1 cellular context compared by ENCODE assay signal in the genomic region with DNA sequence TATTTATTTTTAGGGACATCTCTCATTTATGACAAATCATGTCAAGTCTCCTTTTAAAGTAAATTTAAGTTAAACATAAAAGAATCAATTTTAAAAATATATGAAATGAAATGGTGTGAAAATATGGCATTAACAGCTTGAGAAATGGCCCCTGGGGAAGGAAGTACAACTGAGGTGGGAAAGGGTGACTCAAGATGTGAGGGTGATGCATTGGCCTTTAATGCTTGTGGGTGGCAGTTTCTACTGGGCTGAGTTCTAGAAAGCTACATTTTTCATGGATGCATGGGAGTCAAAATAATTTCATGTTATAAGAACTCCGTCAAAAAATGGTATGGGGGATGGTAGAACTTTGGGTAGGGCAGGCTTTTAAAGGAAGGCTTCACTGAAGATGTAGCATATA.
TF ChIP-seq lines count a peak whose summit lies in the region.

No MANE protein-coding gene starts in this region.

TF ChIP-seq in GM23338, 12 proteins besides CTCF, POLR2A, EP300 and RAD21 (continued from another document):
- TF ChIP-seq, protein P1, sequence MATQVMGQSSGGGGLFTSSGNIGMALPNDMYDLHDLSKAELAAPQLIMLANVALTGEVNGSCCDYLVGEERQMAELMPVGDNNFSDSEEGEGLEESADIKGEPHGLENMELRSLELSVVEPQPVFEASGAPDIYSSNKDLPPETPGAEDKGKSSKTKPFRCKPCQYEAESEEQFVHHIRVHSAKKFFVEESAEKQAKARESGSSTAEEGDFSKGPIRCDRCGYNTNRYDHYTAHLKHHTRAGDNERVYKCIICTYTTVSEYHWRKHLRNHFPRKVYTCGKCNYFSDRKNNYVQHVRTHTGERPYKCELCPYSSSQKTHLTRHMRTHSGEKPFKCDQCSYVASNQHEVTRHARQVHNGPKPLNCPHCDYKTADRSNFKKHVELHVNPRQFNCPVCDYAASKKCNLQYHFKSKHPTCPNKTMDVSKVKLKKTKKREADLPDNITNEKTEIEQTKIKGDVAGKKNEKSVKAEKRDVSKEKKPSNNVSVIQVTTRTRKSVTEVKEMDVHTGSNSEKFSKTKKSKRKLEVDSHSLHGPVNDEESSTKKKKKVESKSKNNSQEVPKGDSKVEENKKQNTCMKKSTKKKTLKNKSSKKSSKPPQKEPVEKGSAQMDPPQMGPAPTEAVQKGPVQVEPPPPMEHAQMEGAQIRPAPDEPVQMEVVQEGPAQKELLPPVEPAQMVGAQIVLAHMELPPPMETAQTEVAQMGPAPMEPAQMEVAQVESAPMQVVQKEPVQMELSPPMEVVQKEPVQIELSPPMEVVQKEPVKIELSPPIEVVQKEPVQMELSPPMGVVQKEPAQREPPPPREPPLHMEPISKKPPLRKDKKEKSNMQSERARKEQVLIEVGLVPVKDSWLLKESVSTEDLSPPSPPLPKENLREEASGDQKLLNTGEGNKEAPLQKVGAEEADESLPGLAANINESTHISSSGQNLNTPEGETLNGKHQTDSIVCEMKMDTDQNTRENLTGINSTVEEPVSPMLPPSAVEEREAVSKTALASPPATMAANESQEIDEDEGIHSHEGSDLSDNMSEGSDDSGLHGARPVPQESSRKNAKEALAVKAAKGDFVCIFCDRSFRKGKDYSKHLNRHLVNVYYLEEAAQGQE (IDR thresholded peaks at IDR 0.05; ENCODE audit: unreplicated experiment): no peak
- TF ChIP-seq CREB1 (CRISPR knock-in tag; IDR thresholded peaks at IDR 0.05; ENCODE audit: low read depth): no peak
- no peak for TF ChIP-seq EZH2phosphoT487 (IDR thresholded peaks at IDR 0.05; ENCODE audit: unreplicated experiment)
- no peak for TF ChIP-seq ZNF114 (CRISPR knock-in tag; IDR thresholded peaks at IDR 0.05)
- TF ChIP-seq ZNF331 (CRISPR knock-in tag; IDR thresholded peaks at IDR 0.05; ENCODE audit: low read depth): no peak
- TF ChIP-seq STAT1 (IDR thresholded peaks at IDR 0.05; ENCODE audit: unreplicated experiment): no peak
- TF ChIP-seq POLR2AphosphoS5 (IDR thresholded peaks at IDR 0.05; ENCODE audit: low read depth): no peak
- no peak for TF ChIP-seq EZH2 (IDR thresholded peaks at IDR 0.05; ENCODE audit: low read depth, unreplicated experiment)
- TF ChIP-seq JUNB (IDR thresholded peaks at IDR 0.05; ENCODE audit: unreplicated experiment): no peak
- TF ChIP-seq, protein P2, sequence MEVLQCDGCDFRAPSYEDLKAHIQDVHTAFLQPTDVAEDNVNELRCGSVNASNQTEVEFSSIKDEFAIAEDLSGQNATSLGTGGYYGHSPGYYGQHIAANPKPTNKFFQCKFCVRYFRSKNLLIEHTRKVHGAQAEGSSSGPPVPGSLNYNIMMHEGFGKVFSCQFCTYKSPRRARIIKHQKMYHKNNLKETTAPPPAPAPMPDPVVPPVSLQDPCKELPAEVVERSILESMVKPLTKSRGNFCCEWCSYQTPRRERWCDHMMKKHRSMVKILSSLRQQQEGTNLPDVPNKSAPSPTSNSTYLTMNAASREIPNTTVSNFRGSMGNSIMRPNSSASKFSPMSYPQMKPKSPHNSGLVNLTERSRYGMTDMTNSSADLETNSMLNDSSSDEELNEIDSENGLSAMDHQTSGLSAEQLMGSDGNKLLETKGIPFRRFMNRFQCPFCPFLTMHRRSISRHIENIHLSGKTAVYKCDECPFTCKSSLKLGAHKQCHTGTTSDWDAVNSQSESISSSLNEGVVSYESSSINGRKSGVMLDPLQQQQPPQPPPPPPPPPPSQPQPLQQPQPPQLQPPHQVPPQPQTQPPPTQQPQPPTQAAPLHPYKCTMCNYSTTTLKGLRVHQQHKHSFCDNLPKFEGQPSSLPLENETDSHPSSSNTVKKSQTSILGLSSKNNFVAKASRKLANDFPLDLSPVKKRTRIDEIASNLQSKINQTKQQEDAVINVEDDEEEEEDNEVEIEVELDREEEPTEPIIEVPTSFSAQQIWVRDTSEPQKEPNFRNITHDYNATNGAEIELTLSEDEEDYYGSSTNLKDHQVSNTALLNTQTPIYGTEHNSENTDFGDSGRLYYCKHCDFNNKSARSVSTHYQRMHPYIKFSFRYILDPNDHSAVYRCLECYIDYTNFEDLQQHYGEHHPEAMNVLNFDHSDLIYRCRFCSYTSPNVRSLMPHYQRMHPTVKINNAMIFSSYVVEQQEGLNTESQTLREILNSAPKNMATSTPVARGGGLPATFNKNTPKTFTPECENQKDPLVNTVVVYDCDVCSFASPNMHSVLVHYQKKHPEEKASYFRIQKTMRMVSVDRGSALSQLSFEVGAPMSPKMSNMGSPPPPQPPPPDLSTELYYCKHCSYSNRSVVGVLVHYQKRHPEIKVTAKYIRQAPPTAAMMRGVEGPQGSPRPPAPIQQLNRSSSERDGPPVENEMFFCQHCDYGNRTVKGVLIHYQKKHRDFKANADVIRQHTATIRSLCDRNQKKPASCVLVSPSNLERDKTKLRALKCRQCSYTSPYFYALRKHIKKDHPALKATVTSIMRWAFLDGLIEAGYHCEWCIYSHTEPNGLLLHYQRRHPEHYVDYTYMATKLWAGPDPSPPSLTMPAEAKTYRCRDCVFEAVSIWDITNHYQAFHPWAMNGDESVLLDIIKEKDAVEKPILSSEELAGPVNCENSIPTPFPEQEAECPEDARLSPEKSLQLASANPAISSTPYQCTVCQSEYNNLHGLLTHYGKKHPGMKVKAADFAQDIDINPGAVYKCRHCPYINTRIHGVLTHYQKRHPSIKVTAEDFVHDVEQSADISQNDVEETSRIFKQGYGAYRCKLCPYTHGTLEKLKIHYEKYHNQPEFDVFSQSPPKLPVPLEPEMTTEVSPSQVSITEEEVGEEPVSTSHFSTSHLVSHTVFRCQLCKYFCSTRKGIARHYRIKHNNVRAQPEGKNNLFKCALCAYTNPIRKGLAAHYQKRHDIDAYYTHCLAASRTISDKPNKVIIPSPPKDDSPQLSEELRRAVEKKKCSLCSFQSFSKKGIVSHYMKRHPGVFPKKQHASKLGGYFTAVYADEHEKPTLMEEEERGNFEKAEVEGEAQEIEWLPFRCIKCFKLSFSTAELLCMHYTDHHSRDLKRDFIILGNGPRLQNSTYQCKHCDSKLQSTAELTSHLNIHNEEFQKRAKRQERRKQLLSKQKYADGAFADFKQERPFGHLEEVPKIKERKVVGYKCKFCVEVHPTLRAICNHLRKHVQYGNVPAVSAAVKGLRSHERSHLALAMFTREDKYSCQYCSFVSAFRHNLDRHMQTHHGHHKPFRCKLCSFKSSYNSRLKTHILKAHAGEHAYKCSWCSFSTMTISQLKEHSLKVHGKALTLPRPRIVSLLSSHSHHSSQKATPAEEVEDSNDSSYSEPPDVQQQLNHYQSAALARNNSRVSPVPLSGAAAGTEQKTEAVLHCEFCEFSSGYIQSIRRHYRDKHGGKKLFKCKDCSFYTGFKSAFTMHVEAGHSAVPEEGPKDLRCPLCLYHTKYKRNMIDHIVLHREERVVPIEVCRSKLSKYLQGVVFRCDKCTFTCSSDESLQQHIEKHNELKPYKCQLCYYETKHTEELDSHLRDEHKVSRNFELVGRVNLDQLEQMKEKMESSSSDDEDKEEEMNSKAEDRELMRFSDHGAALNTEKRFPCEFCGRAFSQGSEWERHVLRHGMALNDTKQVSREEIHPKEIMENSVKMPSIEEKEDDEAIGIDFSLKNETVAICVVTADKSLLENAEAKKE (CRISPR knock-in tag; IDR thresholded peaks at IDR 0.05): no peak
- no peak for TF ChIP-seq ETS1 (IDR thresholded peaks at IDR 0.05)
